ENCODE assay signal across 13 cellular contexts in the genomic region with DNA sequence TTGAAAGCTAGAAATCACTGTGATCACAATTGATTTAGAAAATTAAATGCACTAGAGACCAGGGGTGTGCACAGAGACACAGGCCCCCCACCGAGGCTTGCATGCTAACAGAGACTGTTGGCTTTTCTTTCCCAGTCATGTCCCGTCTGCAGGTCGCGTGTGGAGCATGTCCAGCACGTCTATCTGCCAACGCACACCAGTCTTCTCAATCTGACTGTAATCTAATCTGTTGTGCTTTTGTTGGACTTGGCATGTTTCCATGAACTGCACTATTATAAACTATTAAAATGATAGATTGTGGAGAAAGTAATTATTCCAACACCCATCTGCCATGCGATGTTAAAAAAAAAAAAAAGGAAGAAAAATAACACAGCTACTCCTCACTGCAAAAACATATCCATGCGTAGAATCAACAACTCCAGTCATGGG. TPM values are rescaled to one million over a fixed set of nuclear protein-coding genes. Genes with fewer than 3 reads are reported as not detected.
A peak's percentile ranks its signal among the peaks of the same experiment; 100 is the strongest.
DNase-seq lines count a peak whose midpoint lies in the region; FAIRE-seq and TF ChIP-seq lines count a peak whose summit lies in the region.
"Had no signal": no experiment of that assay in that cellular context is flagged by ENCODE, and none has a peak within 500 bp of the region (broad histone marks: within the 10 kb centered on the region; RNA-seq: fewer than 3 reads in every experiment).

No MANE protein-coding gene starts in this region.

- H3K27ac ChIP-seq in endothelial cell of umbilical vein (ENCODE audit: insufficient read depth, low read depth, low read length) (no peak overlapping the region), small intestine (ENCODE audit: low read depth in 1 of 2, low read length in 1 of 2) (no peak overlapping the region), mammary epithelial cell (ENCODE audit: insufficient read depth, low read depth, low read length) (no peak overlapping the region), MM.1S (ENCODE audit: low read length) (no peak overlapping the region)
- H3K27ac ChIP-seq: epithelial cell of prostate had no signal

- no peak for TF ChIP-seq CTCF in endothelial cell of umbilical vein (IDR thresholded peaks at IDR 0.05; ENCODE audit: extremely low read depth in 1 of 2, insufficient read depth in 1 of 2, low read depth in 1 of 2, low read length in 2 of 2)
- no peak for TF ChIP-seq CTCF in mammary epithelial cell (conservative IDR thresholded peaks at IDR 0.05 in 1 of 2, IDR thresholded peaks at IDR 0.05 in 1 of 2; ENCODE audit: extremely low read depth in 1 of 2, insufficient read depth in 1 of 2, low read depth in 1 of 2, low read length in 2 of 2)
- no peak for TF ChIP-seq CTCF in MM.1S (IDR thresholded peaks at IDR 0.05; ENCODE audit: low read length)

- WGBS in small intestine, 3 donors = 16 to 40% (median 33%) methylated on average over 8 of the region's 8 CpGs
- WGBS in mammary epithelial cell (ENCODE audit: low coverage, missing lambda C conversion rate) = 43% methylated on average over 8 of the region's 8 CpGs

- H3F3A ChIP-seq in MM.1S (ENCODE audit: insufficient read depth, low read length) = no peaks in the 10 kb centered on the region; the same call in 1 of the 2 replicates

- DNase-seq in NCI-H1436 (lab: John Stamatoyannopoulos, UW) = peak; percentile 10
- no peak for DNase-seq in NCI-H1436 treated with DMSO at 0.1 percent for 48 hours (lab: John Stamatoyannopoulos, UW)
- DNase-seq in NCI-H2171 treated with DMSO at 0.1 percent for 48 hours (lab: John Stamatoyannopoulos, UW) = peak; percentile 96
- peak; percentile 93 for DNase-seq in endothelial cell of umbilical vein (ENCODE audit: low read depth, low spot score)
- DNase-seq in small intestine = peak; percentile 66
- DNase-seq in DMS114 treated with DMSO at 0.1 percent for 48 hours (lab: John Stamatoyannopoulos, UW; ENCODE audit: unreplicated experiment) = no peak
- DNase-seq in mammary epithelial cell = no peak
- DNase-seq in MM.1S = no peak
- DNase-seq: CD8-positive, alpha-beta T cell; occipital lobe; stimulated activated CD4-positive, alpha-beta T cell treated with anti-CD3 and anti-CD28 coated beads, Interleukin-15, amount 100 ng/mL, for 24 hours had no signal

- H3K9me2 ChIP-seq in MM.1S (replicated peaks; ENCODE audit: insufficient read depth, low read length) = no peaks in the 10 kb centered on the region

- CTCF ChIA-PET in endothelial cell of umbilical vein (lab: Charles Lee) = interaction anchor here (0.7 to 3.6 kb wide), 10 partner anchors 9 to 455 kb away, joined by 3 to 21 read pairs (median 4); no protein-coding TSS in a partner anchor
- CTCF ChIA-PET in mammary epithelial cell (lab: Charles Lee; ENCODE audit: low non-redundant PET) = no interaction called here

- in situ Hi-C loops in mammary epithelial cell (cut with MboI; ENCODE audit: low sequenced_read_pairs in 2 of 2) = no loop called here

- POLR2A ChIA-PET in endothelial cell of umbilical vein (lab: Charles Lee) = interaction anchor here (1.0 to 1.2 kb wide), 2 partner anchors 18 to 266 kb away, joined by 3 to 4 read pairs; a partner anchor contains a TSS

- peaks cover 11% of the 10 kb centered on the region for H3K4me1 ChIP-seq in endothelial cell of umbilical vein (ENCODE audit: control insufficient read depth, extremely low read depth, insufficient read depth, low read length)
- peaks cover 0 to 4% of the 10 kb centered on the region in 2 donors for H3K4me1 ChIP-seq in small intestine (ENCODE audit: control insufficient read depth in 2 of 2, insufficient read depth in 1 of 2, low read depth in 1 of 2, low read length in 1 of 2)
- H3K4me1 ChIP-seq in mammary epithelial cell (ENCODE audit: insufficient read depth, low read length) = peaks cover 5% of the 10 kb centered on the region
- no peaks in the 10 kb centered on the region for H3K4me1 ChIP-seq in MM.1S (ENCODE audit: low read length)

- H3K4me2 ChIP-seq in endothelial cell of umbilical vein (ENCODE audit: insufficient read depth, low read length) = no peak overlapping the region
- no peak overlapping the region for H3K4me2 ChIP-seq in mammary epithelial cell (ENCODE audit: insufficient read depth, low read depth, low read length)
- no peak overlapping the region for H3K4me2 ChIP-seq in MM.1S (ENCODE audit: low read depth, low read length)

- H3K9me1 ChIP-seq in endothelial cell of umbilical vein (replicated peaks; ENCODE audit: control insufficient read depth, extremely low read depth, insufficient read depth, low read length) = no peaks in the 10 kb centered on the region

- TF ChIP-seq POLR2A in endothelial cell of umbilical vein (IDR thresholded peaks at IDR 0.05; ENCODE audit: low read depth, low read length) = no peak

- dilution Hi-C loops in endothelial cell of umbilical vein (cut with MboI; ENCODE audit: extremely low pct_ligation_motif_present, low sequenced_read_pairs) (no loop called here), mammary epithelial cell (cut with HindIII; ENCODE audit: low sequenced_read_pairs) (no loop called here)

- H2AFZ ChIP-seq in endothelial cell of umbilical vein (ENCODE audit: low read depth, low read length) = no peak overlapping the region
- no peak overlapping the region for H2AFZ ChIP-seq in mammary epithelial cell (ENCODE audit: low read depth, low read length)
- H2AFZ ChIP-seq in MM.1S (ENCODE audit: low read length) = no peak overlapping the region

- no TSS peak for BruUV-seq in endothelial cell of umbilical vein (replicated peaks; lab: Mats Ljungman, UMichigan)
- no TSS peak for BruUV-seq in mammary epithelial cell (replicated peaks; lab: Mats Ljungman, UMichigan)

- intact Hi-C loops in endothelial cell of umbilical vein (cut with micrococcal nuclease) (no loop called here), mammary epithelial cell (cut with micrococcal nuclease) (no loop called here)

- no peak overlapping the region for H3K9ac ChIP-seq in endothelial cell of umbilical vein (replicated peaks; ENCODE audit: extremely low read depth, insufficient read depth, low read length)
- H3K9ac ChIP-seq in mammary epithelial cell (ENCODE audit: insufficient read depth, low read length) = no peak overlapping the region
- H3K9ac ChIP-seq in MM.1S (ENCODE audit: low read length) = no peak overlapping the region

- H3K4me3 ChIP-seq in endothelial cell of umbilical vein (replicated peaks in 1 of 3; ENCODE audit: insufficient read depth in 1 of 3, low read depth in 1 of 3, low read length in 3 of 3) (no peak overlapping the region), small intestine (ENCODE audit: low read depth in 1 of 2, low read length in 2 of 2) (no peak overlapping the region), mammary epithelial cell (replicated peaks in 1 of 3; ENCODE audit: insufficient read depth in 1 of 3, low read depth in 2 of 3, low read length in 3 of 3) (no peak overlapping the region), MM.1S (ENCODE audit: low read length) (no peak overlapping the region)

- H3K79me2 ChIP-seq in endothelial cell of umbilical vein (ENCODE audit: control insufficient read depth, insufficient read depth, low read length) (peaks cover 1% of the 10 kb centered on the region), mammary epithelial cell (ENCODE audit: insufficient read depth, low read length) (no peaks in the 10 kb centered on the region), MM.1S (ENCODE audit: low read length) (peaks cover 46% of the 10 kb centered on the region)

- H3K9me3 ChIP-seq in endothelial cell of umbilical vein (replicated peaks; ENCODE audit: control insufficient read depth, insufficient read depth, low read length) (no peaks in the 10 kb centered on the region), small intestine (ENCODE audit: control insufficient read depth, low read depth) (no peaks in the 10 kb centered on the region), mammary epithelial cell (replicated peaks; ENCODE audit: insufficient read depth, low read length) (no peaks in the 10 kb centered on the region), MM.1S (replicated peaks; ENCODE audit: insufficient read depth, low read length) (no peaks in the 10 kb centered on the region)

- H4K20me1 ChIP-seq in endothelial cell of umbilical vein (replicated peaks; ENCODE audit: control insufficient read depth, extremely low read depth, insufficient read depth, low read length) (no peaks in the 10 kb centered on the region), mammary epithelial cell (ENCODE audit: insufficient read depth, low read length) (no peaks in the 10 kb centered on the region), MM.1S (ENCODE audit: insufficient read depth, low read length) (no peaks in the 10 kb centered on the region)

- peaks cover 16 to 23% of the 10 kb centered on the region in 2 experiments for H3K36me3 ChIP-seq in endothelial cell of umbilical vein (ENCODE audit: control insufficient read depth in 2 of 2, extremely low read depth in 1 of 2, insufficient read depth in 2 of 2, low read length in 2 of 2)
- peaks cover 5 to 29% of the 10 kb centered on the region in 2 donors for H3K36me3 ChIP-seq in small intestine (ENCODE audit: control insufficient read depth in 2 of 2, insufficient read depth in 2 of 2, low read length in 2 of 2)
- no peaks in the 10 kb centered on the region for H3K36me3 ChIP-seq in mammary epithelial cell (ENCODE audit: insufficient read depth, low read length)
- H3K36me3 ChIP-seq in MM.1S (replicated peaks; ENCODE audit: insufficient read depth, low read length) = peaks cover 39% of the 10 kb centered on the region

- H3K27me3 ChIP-seq in endothelial cell of umbilical vein (ENCODE audit: control insufficient read depth in 2 of 2, insufficient read depth in 2 of 2, low read length in 2 of 2) (no peaks in the 10 kb centered on the region), small intestine (ENCODE audit: control insufficient read depth in 2 of 2, insufficient read depth in 2 of 2, low read length in 2 of 2) (no peaks in the 10 kb centered on the region), mammary epithelial cell (ENCODE audit: insufficient read depth, low read length) (no peaks in the 10 kb centered on the region), MM.1S (replicated peaks; ENCODE audit: insufficient read depth, low read length) (no peaks in the 10 kb centered on the region)

- peak; percentile 62 for FAIRE-seq in endothelial cell of umbilical vein (lab: Jason Lieb, UNC)
- FAIRE-seq in small intestine (lab: Jason Lieb, UNC) = no peak
- FAIRE-seq: A204.1 had no signal

RNA-seq across cellular contexts. Expression of a gene that starts 17.7 kb away (rescaled TPM):
- 15.4 and 19.2 TPM in 2 replicates for total RNA-seq in endothelial cell of umbilical vein
- polyA plus RNA-seq in endothelial cell of umbilical vein = 13.8 and 16.9 TPM in 2 replicates
- 16.4 and 17.3 TPM in 2 replicates for polyA plus RNA-seq in endothelial cell of umbilical vein (2011; cell fraction: cytosol; rRNA removed)
- polyA plus RNA-seq in endothelial cell of umbilical vein (2011; cell fraction: nucleus; rRNA removed) = 44.3 and 52.9 TPM in 2 replicates
- 9.0 and 9.1 TPM in 2 replicates for polyA plus RNA-seq in endothelial cell of umbilical vein (2012)
- 31.0 and 32.5 TPM in 2 replicates for polyA minus RNA-seq in endothelial cell of umbilical vein
- 6.7 TPM for polyA minus RNA-seq in endothelial cell of umbilical vein (2011; cell fraction: cytosol; rRNA and poly(A)+ RNA removed)
- 36.2 and 38.2 TPM in 2 replicates for polyA minus RNA-seq in endothelial cell of umbilical vein (2011; cell fraction: nucleus; rRNA and poly(A)+ RNA removed)
- polyA plus RNA-seq in small intestine = 10 to 100 TPM; 10.7 to 21.1 (median 16.9) TPM
- 1 to 10 TPM; 3.7 to 5.0 TPM for total RNA-seq in mammary epithelial cell
- 1.4 TPM for polyA plus RNA-seq in mammary epithelial cell
- polyA minus RNA-seq in mammary epithelial cell = 5.8 TPM

Comparison
In these comparisons a context has a peak if more than half of its experiments do, and no peak if none do; other contexts are left out.
1. DNase-seq: peak in NCI-H1436 (single experiment), NCI-H2171 treated with DMSO at 0.1 percent for 48 hours (single experiment), endothelial cell of umbilical vein (single experiment) and small intestine (single experiment); none in NCI-H1436 treated with DMSO at 0.1 percent for 48 hours (single experiment), DMS114 treated with DMSO at 0.1 percent for 48 hours (single experiment), mammary epithelial cell (single experiment) and MM.1S (single experiment).